10 cellular contexts compared by ENCODE assay signal in genomic region chr9:124800306-124801259, GRCh38. TPM values are rescaled to one million over a fixed set of nuclear protein-coding genes. Genes with fewer than 3 reads are reported as not detected.
DNase-seq lines count a peak whose midpoint lies in the region; ATAC-seq and TF ChIP-seq lines count a peak whose summit lies in the region.
"Had no signal": no experiment of that assay in that cellular context is flagged by ENCODE, and none has a peak within 500 bp of the region (broad histone marks: within the 10 kb centered on the region; RNA-seq: fewer than 3 reads in every experiment).

No MANE protein-coding gene starts in this region.

- no peak overlapping the region for H3K9ac ChIP-seq in Karpas-422 (ENCODE audit: low read length)

- DNase-seq in G401 (ENCODE audit: low spot score), result peak; percentile 14
- peak; percentile 56 for DNase-seq in Karpas-422
- peak; percentile 22 to 84 for DNase-seq in cardiac fibroblast (ENCODE audit: low read depth in 2 of 2)
- DNase-seq in mucosa of gallbladder (ENCODE audit: low spot score), result peak; percentile 38
- DNase-seq in NCI-H69 (lab: John Stamatoyannopoulos, UW), result no peak
- no peak for DNase-seq in effector CD4-positive, alpha-beta T cell
- DNase-seq in DMS53 treated with DMSO at 0.1 percent for 48 hours (lab: John Stamatoyannopoulos, UW; ENCODE audit: unreplicated experiment), result no peak
- DNase-seq: DMS79 had no signal

- no peak for TF ChIP-seq CTCF in cardiac fibroblast (IDR thresholded peaks at IDR 0.05; ENCODE audit: low read depth, low read length)

- no peaks in the 10 kb centered on the region for H3K9me2 ChIP-seq in Karpas-422 (replicated peaks; ENCODE audit: insufficient read depth, low read length)

- H3K79me2 ChIP-seq in Karpas-422 (ENCODE audit: low read length), result no peaks in the 10 kb centered on the region

- in situ Hi-C loops in G401 (cut with HindIII; ENCODE audit: low sequenced_read_pairs), result no loop called here

- H3K4me3 ChIP-seq in Karpas-422 (ENCODE audit: low read length) (no peak overlapping the region), cardiac fibroblast (replicated peaks in 1 of 2; ENCODE audit: low read depth in 2 of 2, low read length in 2 of 2) (no peak overlapping the region)

- peak overlapping the region; percentile 25 for H3K4me2 ChIP-seq in Karpas-422 (ENCODE audit: low read depth, low read length, poor library complexity, severe bottlenecking)

- no peaks in the 10 kb centered on the region for H3K27me3 ChIP-seq in Karpas-422 (ENCODE audit: low read length)

- H3K27ac ChIP-seq in Karpas-422 (ENCODE audit: low read length), result no peak overlapping the region

- H3K36me3 ChIP-seq in Karpas-422 (ENCODE audit: insufficient read depth, low read length), result no peaks in the 10 kb centered on the region

- peak overlapping the region; percentile 48; the same call in 1 of the 2 replicates for H2AFZ ChIP-seq in Karpas-422 (ENCODE audit: low read length)

- no peaks in the 10 kb centered on the region for H4K20me1 ChIP-seq in Karpas-422 (ENCODE audit: insufficient read depth, low read depth, low read length)

- peaks cover 6% of the 10 kb centered on the region for H3K4me1 ChIP-seq in Karpas-422 (ENCODE audit: low read length)

- H3K9me3 ChIP-seq in Karpas-422 (ENCODE audit: low read length), result no peaks in the 10 kb centered on the region

- ATAC-seq in GM19455 (IDR thresholded peaks at IDR 0.05; ENCODE audit: unreplicated experiment), result no peak

RNA-seq across cellular contexts. Expression of gene OLFML2A, which starts 23.6 kb away (rescaled TPM):
- 9.4 and 12.0 TPM in 2 replicates for total RNA-seq in G401 (2014; rRNA removed; shearing (Covaris generic))
- not detected in 2 replicates for total RNA-seq in Karpas-422 (2014; rRNA removed; shearing (Covaris generic); ENCODE audit: low replicate concordance)
- total RNA-seq in mucosa of gallbladder, result 12.7 TPM

RNA-seq across cellular contexts. Expression of gene NR6A1, which starts 29.5 kb away (rescaled TPM):
- 25.4 and 32.1 TPM in 2 replicates for total RNA-seq in G401 (2014; rRNA removed; shearing (Covaris generic))
- total RNA-seq in Karpas-422 (2014; rRNA removed; shearing (Covaris generic); ENCODE audit: low replicate concordance), result 3.1 and 3.2 TPM in 2 replicates
- total RNA-seq in mucosa of gallbladder, result 3.2 TPM

RNA-seq across cellular contexts. Expression of gene WDR38, which starts 52.7 kb away (rescaled TPM):
- total RNA-seq in G401 (2014; rRNA removed; shearing (Covaris generic)), result 0.62 TPM in 1 of 2 replicates, not detected in the other
- not detected in 2 replicates for total RNA-seq in Karpas-422 (2014; rRNA removed; shearing (Covaris generic); ENCODE audit: low replicate concordance)
- not detected for total RNA-seq in mucosa of gallbladder
- total RNA-seq: myocyte had no signal

Comparison
In these comparisons a context has a peak if more than half of its experiments do, and no peak if none do; other contexts are left out.
1. DNase-seq: peak in G401 (single experiment), Karpas-422 (single experiment), cardiac fibroblast (2 of 2) and mucosa of gallbladder (single experiment); none in NCI-H69 (single experiment), effector CD4-positive, alpha-beta T cell (single experiment) and DMS53 treated with DMSO at 0.1 percent for 48 hours (single experiment).
2. RNA of gene OLFML2A, which starts 23.6 kb away (total RNA-seq): 12.7 TPM in mucosa of gallbladder (single experiment) and 9.4 to 12.0 TPM in G401; not detected in Karpas-422; every median in the first group is over 10 times any median in the second.